In the genomic region with DNA sequence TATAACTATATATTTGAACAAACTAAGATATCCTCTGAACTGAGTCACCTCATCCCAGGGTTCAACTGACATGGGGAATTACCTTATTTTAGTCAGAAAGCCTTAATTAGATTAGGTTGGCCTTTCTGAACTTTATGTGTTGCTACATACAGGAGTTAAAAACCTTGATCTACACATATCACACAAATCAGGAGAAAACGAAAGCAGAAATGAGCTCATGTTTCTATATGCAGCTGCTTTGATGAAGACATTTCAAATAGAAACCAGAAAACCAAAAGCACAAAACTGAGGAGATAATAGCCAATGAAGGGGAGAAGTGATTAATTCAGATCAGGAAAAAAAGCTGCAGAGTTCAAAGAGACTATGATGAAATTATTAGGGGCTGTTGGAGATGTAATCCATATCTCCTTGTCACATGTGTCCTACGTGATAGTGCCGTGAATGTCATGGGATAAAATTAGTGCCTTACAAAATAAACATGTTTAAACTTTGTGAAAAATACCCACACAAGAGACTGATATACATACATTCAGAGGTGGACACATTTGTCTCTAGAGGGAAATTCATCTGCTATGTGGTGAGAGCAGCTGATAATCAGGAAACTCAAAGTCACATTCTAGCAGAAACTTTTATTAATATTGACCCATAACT, we compare ENCODE assay signal across 10 cellular contexts.
A peak's percentile ranks its signal among the peaks of the same experiment; 100 is the strongest.
DNase-seq lines count a peak whose midpoint lies in the region; ATAC-seq and TF ChIP-seq lines count a peak whose summit lies in the region.
"Had no signal": no experiment of that assay in that cellular context is flagged by ENCODE, and none has a peak within 500 bp of the region (broad histone marks: within the 10 kb centered on the region; RNA-seq: fewer than 3 reads in every experiment).

No MANE protein-coding gene starts in this region.

- TF ChIP-seq CTCF in nephron progenitor cell (IDR thresholded peaks at IDR 0.05) = no peak
- no peak for TF ChIP-seq CTCF in heart left ventricle (IDR thresholded peaks at IDR 0.05)

- no peak overlapping the region for H3K4me2 ChIP-seq in mesenchymal stem cell (ENCODE audit: low read length, poor library complexity, severe bottlenecking)

- H3K27me3 ChIP-seq in mesenchymal stem cell (ENCODE audit: control insufficient read depth in 1 of 2, insufficient read depth in 1 of 2, low read length in 2 of 2) (no peaks in the 10 kb centered on the region), heart left ventricle (no peaks in the 10 kb centered on the region)

- no peak overlapping the region for H4K91ac ChIP-seq in mesenchymal stem cell (ENCODE audit: low read length)

- peak overlapping the region; percentile 38 for H3K9ac ChIP-seq in mesenchymal stem cell (ENCODE audit: low read length)

- H4K8ac ChIP-seq in mesenchymal stem cell (ENCODE audit: low read length) = no peak overlapping the region

- no peak overlapping the region for H2BK120ac ChIP-seq in mesenchymal stem cell (ENCODE audit: low read depth, low read length)

- peaks cover under 1% of the 10 kb centered on the region for H3K9me3 Mint-ChIP-seq in activated CD4-positive, alpha-beta T cell treated with anti-CD3 and anti-CD28 coated beads for 36 hours (ENCODE audit: low read depth)
- no peaks in the 10 kb centered on the region for H3K9me3 Mint-ChIP-seq in nephron progenitor cell

- H3K9me3 ChIP-seq in KOPT-K1 (ENCODE audit: insufficient read depth, low read length, poor library complexity, severe bottlenecking) = no peaks in the 10 kb centered on the region
- H3K9me3 ChIP-seq in mesenchymal stem cell (ENCODE audit: control insufficient read depth, low read length) = no peaks in the 10 kb centered on the region
- no peaks in the 10 kb centered on the region for H3K9me3 ChIP-seq in heart left ventricle

- H3K36me3 Mint-ChIP-seq in activated CD4-positive, alpha-beta T cell treated with anti-CD3 and anti-CD28 coated beads for 36 hours (ENCODE audit: low read depth) = no peaks in the 10 kb centered on the region
- H3K36me3 Mint-ChIP-seq in nephron progenitor cell (ENCODE audit: low read depth) = no peaks in the 10 kb centered on the region

- H3K79me1 ChIP-seq in mesenchymal stem cell (replicated peaks; ENCODE audit: low read length, poor library complexity, severe bottlenecking) = peaks cover 2% of the 10 kb centered on the region

- peak overlapping the region; percentile 32 for H3K27ac ChIP-seq in KOPT-K1 (ENCODE audit: low read depth, low read length, poor library complexity, severe bottlenecking)
- no peak overlapping the region for H3K27ac ChIP-seq in mesenchymal stem cell (ENCODE audit: low read length, poor library complexity, severe bottlenecking)
- H3K27ac ChIP-seq in heart left ventricle = no peak overlapping the region

- H3K23ac ChIP-seq in mesenchymal stem cell (ENCODE audit: low read length in 2 of 2) = no peak overlapping the region

- H3K14ac ChIP-seq in mesenchymal stem cell (ENCODE audit: low read length in 2 of 2) = no peak overlapping the region

- H3K36me3 ChIP-seq in KOPT-K1 (ENCODE audit: insufficient read depth, low read length) = no peaks in the 10 kb centered on the region
- H3K36me3 ChIP-seq in mesenchymal stem cell (ENCODE audit: control insufficient read depth in 1 of 2, insufficient read depth in 2 of 2, low read depth in 1 of 2, low read length in 2 of 2) = no peaks in the 10 kb centered on the region
- no peaks in the 10 kb centered on the region for H3K36me3 ChIP-seq in heart left ventricle

- peaks cover 13% of the 10 kb centered on the region for H3K4me1 Mint-ChIP-seq in activated CD4-positive, alpha-beta T cell treated with anti-CD3 and anti-CD28 coated beads for 36 hours
- H3K4me1 Mint-ChIP-seq in nephron progenitor cell = no peaks in the 10 kb centered on the region

- peak; percentile 96 for ATAC-seq in activated CD4-positive, alpha-beta T cell treated with anti-CD3 and anti-CD28 coated beads for 36 hours
- ATAC-seq in GM21717 (IDR thresholded peaks at IDR 0.05; ENCODE audit: unreplicated experiment) (peak; percentile 48), HG03139 (IDR thresholded peaks at IDR 0.05; ENCODE audit: unreplicated experiment) (no peak), heart left ventricle (no peak)
- ATAC-seq: HCT116 had no signal

- H2AFZ ChIP-seq in mesenchymal stem cell (ENCODE audit: low read depth, low read length) = no peak overlapping the region

- no peaks in the 10 kb centered on the region for H3K4me1 ChIP-seq in mesenchymal stem cell (ENCODE audit: control insufficient read depth, insufficient read depth, low read depth, low read length)
- H3K4me1 ChIP-seq in heart left ventricle = peaks cover 0 to 26% (median 7%) of the 10 kb centered on the region in 12 donors

- no peak overlapping the region for H2BK12ac ChIP-seq in mesenchymal stem cell (ENCODE audit: low read length in 2 of 2)

- H2AK5ac ChIP-seq in mesenchymal stem cell (ENCODE audit: low read length, severe bottlenecking) = no peak overlapping the region

- peak overlapping the region in 1 of 2 experiments; percentile 33 for H3K4me3 ChIP-seq in mesenchymal stem cell (ENCODE audit: insufficient read depth in 1 of 2, low read depth in 1 of 2, low read length in 2 of 2)
- H3K4me3 ChIP-seq in heart left ventricle = peak overlapping the region in 6 of 12 donors; percentile 5 to 31 (median 11)

- DNase-seq in activated CD4-positive, alpha-beta T cell treated with anti-CD3 and anti-CD28 coated beads for 36 hours = no peak
- DNase-seq in activated CD4-positive, alpha-beta T cell treated with anti-CD3 and anti-CD28 coated beads, Interleukin-2, amount 50 U/mL, for 1 hour = no peak
- no peak for DNase-seq in mesenchymal stem cell
- no peak for DNase-seq in nephron progenitor cell
- DNase-seq in heart left ventricle = no peak

- CTCF ChIA-PET in activated CD4-positive, alpha-beta T cell treated with anti-CD3 and anti-CD28 coated beads for 36 hours (lab: Charles Lee) = interaction anchor here (0.5 to 1.6 kb wide), 9 partner anchors 11 to 1173 kb away, joined by 3 to 12 read pairs (median 3); no protein-coding TSS in a partner anchor

- H3K27me3 Mint-ChIP-seq in activated CD4-positive, alpha-beta T cell treated with anti-CD3 and anti-CD28 coated beads for 36 hours = no peaks in the 10 kb centered on the region
- no peaks in the 10 kb centered on the region for H3K27me3 Mint-ChIP-seq in nephron progenitor cell (ENCODE audit: low read depth, poor library complexity)
- H3K27me3 Mint-ChIP-seq: activated naive CD8-positive, alpha-beta T cell had no signal

- H3K4me3 Mint-ChIP-seq in activated CD4-positive, alpha-beta T cell treated with anti-CD3 and anti-CD28 coated beads for 36 hours = no peak overlapping the region
- H3K4me3 Mint-ChIP-seq in nephron progenitor cell = no peak overlapping the region

- no peak overlapping the region for H3K18ac ChIP-seq in mesenchymal stem cell (ENCODE audit: low read depth in 1 of 2, low read length in 2 of 2)

- POLR2A ChIA-PET in activated CD4-positive, alpha-beta T cell treated with anti-CD3 and anti-CD28 coated beads for 36 hours (lab: Charles Lee) = interaction anchor here (0.7 to 1.2 kb wide), 4 partner anchors 20 to 1613 kb away, joined by 4 to 8 read pairs (median 5); no protein-coding TSS in a partner anchor

- intact Hi-C loops in activated CD4-positive, alpha-beta T cell treated with anti-CD3 and anti-CD28 coated beads for 36 hours (cut with DNase I, micrococcal nuclease) = loop anchor here (1.0 to 5.0 kb wide), 7 partner anchors 37 to 951 kb away; partner anchors contain the start of genes CAMKMT (in 1 of the 2), PPM1B (in 1 of the 2) and PREPL (in 1 of the 2)
- intact Hi-C loops in heart left ventricle (cut with DNase I) = no loop called here

- no peak for TF ChIP-seq POLR2A in heart left ventricle (IDR thresholded peaks at IDR 0.05)

- no CpG with 5 or more reads among the region's 3 CpGs for WGBS in mesenchymal stem cell
- 32 to 38% (median 35%) methylated on average over 3 of the region's 3 CpGs for WGBS in heart left ventricle, 4 donors

- no peak overlapping the region for H2BK15ac ChIP-seq in mesenchymal stem cell (ENCODE audit: low read depth, poor library complexity, severe bottlenecking)

- H3K4ac ChIP-seq in mesenchymal stem cell (ENCODE audit: low read depth in 1 of 2, low read length in 2 of 2) = no peak overlapping the region

- no peak overlapping the region for H2BK5ac ChIP-seq in mesenchymal stem cell (ENCODE audit: low read depth, low read length, poor library complexity, severe bottlenecking)

- H3K27ac Mint-ChIP-seq in activated CD4-positive, alpha-beta T cell treated with anti-CD3 and anti-CD28 coated beads for 36 hours = no peak overlapping the region
- no peak overlapping the region for H3K27ac Mint-ChIP-seq in nephron progenitor cell
- H3K27ac Mint-ChIP-seq: activated naive CD8-positive, alpha-beta T cell had no signal

Comparison
In these comparisons a context has a peak if more than half of its experiments do, and no peak if none do; other contexts are left out.
1. ATAC-seq: peak in activated CD4-positive, alpha-beta T cell treated with anti-CD3 and anti-CD28 coated beads for 36 hours (single experiment) and GM21717 (single experiment); none in HG03139 (single experiment) and heart left ventricle (0 of 4).
2. intact Hi-C loops: an anchor here in activated CD4-positive, alpha-beta T cell treated with anti-CD3 and anti-CD28 coated beads for 36 hours (1.0 to 5.0 kb wide); none called in heart left ventricle.